17 cellular contexts compared by ENCODE assay signal in the genomic region with DNA sequence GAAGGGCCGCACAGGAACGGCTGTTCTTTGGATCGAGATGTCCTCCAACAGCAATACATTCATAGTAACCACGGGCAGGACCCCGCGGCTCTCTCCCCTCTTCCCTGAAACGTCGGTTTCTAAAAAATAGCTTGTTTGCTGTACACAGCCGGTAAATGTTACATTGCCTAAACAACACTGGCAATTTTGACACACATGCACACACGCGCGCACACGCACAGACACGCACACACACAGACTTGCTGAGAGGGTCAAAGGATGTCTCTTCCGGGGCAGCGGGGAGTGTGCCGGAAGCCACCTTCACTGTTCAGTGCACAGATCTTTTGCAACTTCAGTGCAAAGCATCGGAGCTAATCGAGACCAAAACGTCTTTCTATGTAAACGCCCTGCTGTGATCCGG. TPM values are rescaled to one million over a fixed set of nuclear protein-coding genes. Genes with fewer than 3 reads are reported as not detected.
A peak's percentile ranks its signal among the peaks of the same experiment; 100 is the strongest.
DNase-seq lines count a peak whose midpoint lies in the region; ATAC-seq, FAIRE-seq and TF ChIP-seq lines count a peak whose summit lies in the region.
"Had no signal": no experiment of that assay in that cellular context is flagged by ENCODE, and none has a peak within 500 bp of the region (broad histone marks: within the 10 kb centered on the region; RNA-seq: fewer than 3 reads in every experiment).

No MANE protein-coding gene starts in this region.

- dilution Hi-C loops in mammary epithelial cell (cut with HindIII; ENCODE audit: low sequenced_read_pairs) = loop anchor here (5.0 to 10.0 kb wide), 6 partner anchors 33 to 741 kb away; a partner anchor contains a TSS

- TF ChIP-seq CTCF in mammary epithelial cell (conservative IDR thresholded peaks at IDR 0.05 in 1 of 2, IDR thresholded peaks at IDR 0.05 in 1 of 2; ENCODE audit: extremely low read depth in 1 of 2, insufficient read depth in 1 of 2, low read depth in 1 of 2, low read length in 2 of 2) (no peak), MCF 10A (IDR thresholded peaks at IDR 0.05; ENCODE audit: unreplicated experiment) (no peak), A673 (conservative IDR thresholded peaks at IDR 0.05; ENCODE audit: low read depth, low read length) (no peak), K562 (IDR thresholded peaks at IDR 0.05 in 2 of 3, conservative IDR thresholded peaks at IDR 0.05 in 1 of 3; ENCODE audit: insufficient read depth in 2 of 3, low read depth in 1 of 3, low read length in 3 of 3) (no peak)

- TF ChIP-seq POLR2A in K562 (conservative IDR thresholded peaks at IDR 0.05) = no peak

- H3K79me2 ChIP-seq in mammary epithelial cell (ENCODE audit: insufficient read depth, low read length) = no peaks in the 10 kb centered on the region
- no peaks in the 10 kb centered on the region for H3K79me2 ChIP-seq in K562 (ENCODE audit: control insufficient read depth, insufficient read depth, low read length)

- in situ Hi-C loops in mammary epithelial cell (cut with MboI; ENCODE audit: low sequenced_read_pairs in 2 of 2) (loop anchor here (10.0 to 25.0 kb wide), 2 partner anchors 461 to 463 kb away; a partner anchor contains a TSS), K562 (cut with MboI) (no loop called here)

- H3K27me3 Mint-ChIP-seq in MCF 10A (ENCODE audit: insufficient read depth, unreplicated experiment) = no peaks in the 10 kb centered on the region
- H3K27me3 Mint-ChIP-seq in stimulated activated naive B cell treated with anti-CD40 and anti-IgM and Interleukin-4, amounts not matched to agents 10 μg/mL and 1 μg/mL and 100 μg/mL, for 72 hours = no peaks in the 10 kb centered on the region
- H3K27me3 Mint-ChIP-seq: CD4-positive, alpha-beta memory T cell had no signal

- H4K20me1 ChIP-seq in mammary epithelial cell (ENCODE audit: insufficient read depth, low read length) (no peaks in the 10 kb centered on the region), K562 (replicated peaks; ENCODE audit: control insufficient read depth, insufficient read depth, low read length) (0 out of 2 replicates have a peak, but pooled peaks cover 3% of the 10 kb centered on the region)

- H3K36me3 Mint-ChIP-seq in MCF 10A (ENCODE audit: insufficient read depth, unreplicated experiment) = peaks cover 66% of the 10 kb centered on the region
- peaks cover 19 to 34% of the 10 kb centered on the region in 2 donors for H3K36me3 Mint-ChIP-seq in stimulated activated naive B cell treated with anti-CD40 and anti-IgM and Interleukin-4, amounts not matched to agents 10 μg/mL and 1 μg/mL and 100 μg/mL, for 72 hours

- H3K9me3 Mint-ChIP-seq in MCF 10A (ENCODE audit: unreplicated experiment) = no peaks in the 10 kb centered on the region
- H3K9me3 Mint-ChIP-seq in stimulated activated naive B cell treated with anti-CD40 and anti-IgM and Interleukin-4, amounts not matched to agents 10 μg/mL and 1 μg/mL and 100 μg/mL, for 72 hours = no peaks in the 10 kb centered on the region
- H3K9me3 Mint-ChIP-seq: CD14-positive monocyte; CD4-positive, alpha-beta memory T cell had no signal

- CTCF ChIA-PET in mammary epithelial cell (lab: Charles Lee; ENCODE audit: low non-redundant PET) (no interaction called here), MCF 10A (lab: Yijun Ruan, JAX) (interaction anchor here (0.7 kb wide), 1 partner anchor 42 kb away, joined by 3 read pairs; no protein-coding TSS in a partner anchor), A673 (lab: Charles Lee) (no interaction called here), K562 (lab: Yijun Ruan, JAX; ENCODE audit: low intra/inter-chr PET ratio) (interaction anchor here (0.7 kb wide), 1 partner anchor 229 kb away, joined by 3 read pairs; no protein-coding TSS in a partner anchor)

- intact Hi-C loops in mammary epithelial cell (cut with micrococcal nuclease) = no loop called here
- intact Hi-C loops in MCF 10A (cut with micrococcal nuclease) = no loop called here
- intact Hi-C loops in A673 (cut with micrococcal nuclease; ENCODE audit: unreplicated experiment) = no loop called here
- intact Hi-C loops in K562 (cut with micrococcal nuclease) = no loop called here

- POLR2A ChIA-PET in MCF 10A (lab: Yijun Ruan, JAX) (no interaction called here), A673 (lab: Charles Lee; ENCODE audit: low non-redundant PET) (no interaction called here), K562 (lab: Yijun Ruan, JAX) (interaction anchor here (1.0 to 1.4 kb wide), 2 partner anchors 30 to 233 kb away, joined by 3 to 4 read pairs; no protein-coding TSS in a partner anchor)

- no peak overlapping the region for H3K4me3 Mint-ChIP-seq in MCF 10A (ENCODE audit: unreplicated experiment)
- no peak overlapping the region for H3K4me3 Mint-ChIP-seq in stimulated activated naive B cell treated with anti-CD40 and anti-IgM and Interleukin-4, amounts not matched to agents 10 μg/mL and 1 μg/mL and 100 μg/mL, for 72 hours
- H3K4me3 Mint-ChIP-seq: CD14-positive monocyte; CD4-positive, alpha-beta memory T cell had no signal

- H3K36me3 ChIP-seq in mammary epithelial cell (ENCODE audit: insufficient read depth, low read length) = peaks cover 19% of the 10 kb centered on the region
- peaks cover 46% of the 10 kb centered on the region for H3K36me3 ChIP-seq in A673 (ENCODE audit: insufficient read depth, low read length, poor library complexity, severe bottlenecking)
- H3K36me3 ChIP-seq in K562 (ENCODE audit: control insufficient read depth, insufficient read depth, low read length) = peaks cover 65% of the 10 kb centered on the region
- peaks cover 25% of the 10 kb centered on the region for H3K36me3 ChIP-seq in rectal smooth muscle tissue (ENCODE audit: control insufficient read depth, insufficient read depth, low read length)

- WGBS in mammary epithelial cell (ENCODE audit: low coverage, missing lambda C conversion rate) = 94% methylated on average over 16 of the region's 22 CpGs
- 93% methylated on average over 21 of the region's 22 CpGs for WGBS in K562 (ENCODE audit: insufficient coverage, low coverage, missing lambda C conversion rate)

- H3K9me3 ChIP-seq in mammary epithelial cell (replicated peaks; ENCODE audit: insufficient read depth, low read length) = no peaks in the 10 kb centered on the region
- no peaks in the 10 kb centered on the region for H3K9me3 ChIP-seq in A673 (ENCODE audit: low read depth, low read length, poor library complexity, severe bottlenecking)
- H3K9me3 ChIP-seq in K562 (replicated peaks; ENCODE audit: control insufficient read depth, insufficient read depth, low read depth, low read length) = no peaks in the 10 kb centered on the region
- H3K9me3 ChIP-seq: A549, BLaER1, HAP-1 had no signal

- no peak overlapping the region for H2AFZ ChIP-seq in mammary epithelial cell (ENCODE audit: low read depth, low read length)
- H2AFZ ChIP-seq in K562 (ENCODE audit: low read depth, low read length) = no peak overlapping the region
- H2AFZ ChIP-seq: GM23248 had no signal

- TF ChIP-seq RAD21 in K562 (CRISPR knock-in tag; conservative IDR thresholded peaks at IDR 0.05 in 1 of 2, IDR thresholded peaks at IDR 0.05 in 1 of 2) = no peak

- TF ChIP-seq EP300 in K562 (IDR thresholded peaks at IDR 0.05; ENCODE audit: low read length) = no peak

- H3K9ac ChIP-seq in mammary epithelial cell (ENCODE audit: insufficient read depth, low read length) (no peak overlapping the region), K562 (ENCODE audit: insufficient read depth in 1 of 2, low read depth in 2 of 2, low read length in 2 of 2) (no peak overlapping the region), rectal smooth muscle tissue (ENCODE audit: low read length) (no peak overlapping the region)
- H3K9ac ChIP-seq: BLaER1, GM23248 had no signal

- H3K27ac ChIP-seq in mammary epithelial cell (ENCODE audit: insufficient read depth, low read depth, low read length) (no peak overlapping the region), A673 (ENCODE audit: low read depth, low read length, poor library complexity, severe bottlenecking) (no peak overlapping the region), K562 (ENCODE audit: extremely low read depth, low read depth, low read length) (no peak overlapping the region), rectal smooth muscle tissue (ENCODE audit: low read depth, low read length) (peak overlapping the region; percentile 81)
- H3K27ac ChIP-seq: 22Rv1, A549, BLaER1, GM23248 had no signal

- H3K4me1 ChIP-seq in mammary epithelial cell (ENCODE audit: insufficient read depth, low read length) = no peaks in the 10 kb centered on the region
- no peaks in the 10 kb centered on the region for H3K4me1 ChIP-seq in A673 (ENCODE audit: insufficient read depth, low read length, poor library complexity, severe bottlenecking)
- H3K4me1 ChIP-seq in K562 (replicated peaks in 1 of 2; ENCODE audit: control insufficient read depth in 2 of 2, insufficient read depth in 2 of 2, low read length in 2 of 2) = peaks cover 13 to 31% of the 10 kb centered on the region in 2 experiments; a peak in 4 of 5 replicates
- peaks cover 19% of the 10 kb centered on the region for H3K4me1 ChIP-seq in rectal smooth muscle tissue (ENCODE audit: control insufficient read depth, insufficient read depth, low read length)
- H3K4me1 ChIP-seq: HAP-1 had no signal

- ATAC-seq in K562 = no peak
- ATAC-seq in stimulated activated naive B cell treated with anti-CD40 and anti-IgM and Interleukin-4, amounts not matched to agents 10 μg/mL and 1 μg/mL and 100 μg/mL, for 72 hours (replicated peaks) = no peak
- ATAC-seq: A549 had no signal

- TSS peak; percentile 30 for BruUV-seq in mammary epithelial cell (replicated peaks; lab: Mats Ljungman, UMichigan)
- no TSS peak for BruUV-seq in MCF 10A (replicated peaks; lab: Mats Ljungman, UMichigan)
- BruUV-seq in A673 (replicated peaks; lab: Mats Ljungman, UMichigan) = TSS peak; percentile 33
- BruUV-seq in K562 (replicated peaks; lab: Mats Ljungman, UMichigan) = TSS peak; percentile 36

- DNase-seq in mammary epithelial cell (no peak), MCF 10A (ENCODE audit: unreplicated experiment) (no peak), A673 (ENCODE audit: low spot score) (no peak), K562 (ENCODE audit: extremely low read depth in 1 of 4, low spot score in 3 of 4) (no peak), GM19238 (ENCODE audit: insufficient read length, low spot score) (no peak), DMS 273 treated with DMSO at 0.1 percent for 48 hours (lab: John Stamatoyannopoulos, UW) (no peak)
- no peak for DNase-seq in stimulated activated naive B cell treated with anti-CD40 and anti-IgM and Interleukin-4, amounts not matched to agents 10 μg/mL and 1 μg/mL and 100 μg/mL, for 72 hours
- DNase-seq: CD4-positive, alpha-beta memory T cell; DMS79 treated with DMSO at 0.1 percent for 48 hours; GF-D8; GM23248 had no signal

- H3K9me1 ChIP-seq in K562 (ENCODE audit: control insufficient read depth, insufficient read depth, low read length) = peaks cover 6% of the 10 kb centered on the region

- FAIRE-seq in K562 (lab: Jason Lieb, UNC) = no peak
- FAIRE-seq: A549 had no signal

- H3K27ac Mint-ChIP-seq in MCF 10A (ENCODE audit: low read depth, unreplicated experiment) = no peak overlapping the region
- H3K27ac Mint-ChIP-seq in stimulated activated naive B cell treated with anti-CD40 and anti-IgM and Interleukin-4, amounts not matched to agents 10 μg/mL and 1 μg/mL and 100 μg/mL, for 72 hours = no peak overlapping the region

- H3K4me2 ChIP-seq in mammary epithelial cell (ENCODE audit: insufficient read depth, low read depth, low read length) (no peak overlapping the region), K562 (ENCODE audit: insufficient read depth, low read length) (no peak overlapping the region)
- H3K4me2 ChIP-seq: A549, BLaER1 had no signal

- peaks cover 4% of the 10 kb centered on the region for H3K4me1 Mint-ChIP-seq in MCF 10A (ENCODE audit: insufficient read depth, unreplicated experiment)
- H3K4me1 Mint-ChIP-seq in stimulated activated naive B cell treated with anti-CD40 and anti-IgM and Interleukin-4, amounts not matched to agents 10 μg/mL and 1 μg/mL and 100 μg/mL, for 72 hours = peaks cover 2% of the 10 kb centered on the region in 2 donors

- H3K27me3 ChIP-seq in mammary epithelial cell (ENCODE audit: insufficient read depth, low read length) (no peaks in the 10 kb centered on the region), A673 (replicated peaks; ENCODE audit: insufficient read depth, low read depth, low read length, poor library complexity) (no peaks in the 10 kb centered on the region), K562 (ENCODE audit: control insufficient read depth in 2 of 2, insufficient read depth in 2 of 2, low read length in 2 of 2) (no peaks in the 10 kb centered on the region), rectal smooth muscle tissue (ENCODE audit: control insufficient read depth, insufficient read depth, low read length) (no peaks in the 10 kb centered on the region)

- H3K4me3 ChIP-seq in mammary epithelial cell (replicated peaks in 1 of 3; ENCODE audit: insufficient read depth in 1 of 3, low read depth in 2 of 3, low read length in 3 of 3) (no peak overlapping the region), A673 (ENCODE audit: low read depth, low read length, poor library complexity, severe bottlenecking) (no peak overlapping the region), K562 (no peak overlapping the region), rectal smooth muscle tissue (ENCODE audit: low read length) (no peak overlapping the region)
- H3K4me3 ChIP-seq: A549, BLaER1, GM23248, HAP-1 had no signal

RNA-seq across cellular contexts. Expression of a gene that starts 35.8 kb away (rescaled TPM):
- total RNA-seq in mammary epithelial cell (10 to 100 TPM; 46.9 to 83.4 TPM), MCF 10A (2022) (46.3 and 54.5 TPM in 2 replicates), A673 (2021) (42.5 and 43.5 TPM in 2 replicates), K562 (2014; rRNA removed) (37.4 and 42.5 TPM in 2 replicates), K562 (2014; rRNA removed; fragmentation: Illumina TruSeq; extraction: Trizol) (37.2 and 38.1 TPM in 2 replicates), K562 (2015; rRNA removed; fragmentation: Illumina TruSeq; extraction: Trizol) (44.5 and 44.6 TPM in 2 replicates), K562 (2021) (45.7 and 47.0 TPM in 2 replicates)
- polyA plus RNA-seq in mammary epithelial cell (54.7 TPM), K562 (2011; rRNA removed) (36.5 and 42.5 TPM in 2 replicates), K562 (2014; fragmentation: Illumina TruSeq; extraction: Trizol) (48.2 and 49.7 TPM in 2 replicates), K562 (2014; fragmentation: Nextera tagmentation; extraction: Ambion mirVana) (1 to 10 TPM; 1.7 to 1.8 TPM), K562 (2014; rRNA removed) (31.3 and 39.8 TPM in 2 replicates)
- 173 TPM for polyA minus RNA-seq in mammary epithelial cell
- 116 and 182 TPM in 2 replicates for total RNA-seq in K562 (2011; cell fraction: chromatin; rRNA removed; ENCODE audit: low replicate concordance)
- total RNA-seq in K562 (2011; cell fraction: nucleolus; rRNA removed) = 70.2 and 72.6 TPM in 2 replicates
- 82.7 and 89.1 TPM in 2 replicates for total RNA-seq in K562 (2011; cell fraction: nucleoplasm; rRNA removed)
- polyA plus RNA-seq in K562 (2011; cell fraction: cytosol; rRNA removed) = 43.9 and 59.7 TPM in 2 replicates
- 78.8 and 96.8 TPM in 2 replicates for polyA plus RNA-seq in K562 (2011; cell fraction: nucleus; rRNA removed)
- polyA plus RNA-seq in K562 (2012) = 37.6 and 39.5 TPM in 2 replicates
- 22.4 and 22.5 TPM in 2 replicates for polyA minus RNA-seq in K562 (2011; rRNA and poly(A)+ RNA removed)
- polyA minus RNA-seq in K562 (2011; cell fraction: cytosol; rRNA and poly(A)+ RNA removed) = 14.8 and 19.9 TPM in 2 replicates
- polyA minus RNA-seq in K562 (2011; cell fraction: nucleus; rRNA and poly(A)+ RNA removed) = 17.2 and 23.5 TPM in 2 replicates

RNA-seq across cellular contexts. Expression of a gene that starts 52.1 kb away (rescaled TPM):
- 10 to 100 TPM in 1 of 2 donors, 1 to 10 TPM in 1; 5.0 to 10.0 TPM for total RNA-seq in mammary epithelial cell
- 3.4 TPM for polyA plus RNA-seq in mammary epithelial cell
- polyA minus RNA-seq in mammary epithelial cell = 8.7 TPM
- total RNA-seq in MCF 10A (2022) = 4.2 and 4.9 TPM in 2 replicates
- total RNA-seq in A673 (2021) = 2.8 and 2.9 TPM in 2 replicates
- 51.3 and 93.2 TPM in 2 replicates for total RNA-seq in K562 (2011; cell fraction: chromatin; rRNA removed; ENCODE audit: low replicate concordance)
- 39.2 and 39.4 TPM in 2 replicates for total RNA-seq in K562 (2011; cell fraction: nucleolus; rRNA removed)
- 29.0 and 33.3 TPM in 2 replicates for total RNA-seq in K562 (2011; cell fraction: nucleoplasm; rRNA removed)
- total RNA-seq in K562 (2014; rRNA removed) = 11.0 and 11.2 TPM in 2 replicates
- 6.1 and 10.3 TPM in 2 replicates for total RNA-seq in K562 (2014; rRNA removed; fragmentation: Illumina TruSeq; extraction: Trizol)
- total RNA-seq in K562 (2015; rRNA removed; fragmentation: Illumina TruSeq; extraction: Trizol) = 9.3 and 9.7 TPM in 2 replicates
- total RNA-seq in K562 (2021) = 13.7 and 14.7 TPM in 2 replicates
- polyA plus RNA-seq in K562 (2011; rRNA removed) = 6.9 and 8.6 TPM in 2 replicates
- 4.0 and 9.6 TPM in 2 replicates for polyA plus RNA-seq in K562 (2011; cell fraction: cytosol; rRNA removed)
- polyA plus RNA-seq in K562 (2011; cell fraction: nucleus; rRNA removed) = 6.8 and 12.9 TPM in 2 replicates
- 10.5 and 13.3 TPM in 2 replicates for polyA plus RNA-seq in K562 (2012)
- 10.1 and 12.6 TPM in 2 replicates for polyA plus RNA-seq in K562 (2014; fragmentation: Illumina TruSeq; extraction: Trizol)
- polyA plus RNA-seq in K562 (2014; fragmentation: Nextera tagmentation; extraction: Ambion mirVana) = under 1 TPM; 0.18 to 0.36 TPM
- 9.8 and 10.2 TPM in 2 replicates for polyA plus RNA-seq in K562 (2014; rRNA removed)
- polyA minus RNA-seq in K562 (2011; rRNA and poly(A)+ RNA removed) = 7.7 and 17.3 TPM in 2 replicates
- polyA minus RNA-seq in K562 (2011; cell fraction: cytosol; rRNA and poly(A)+ RNA removed) = 5.1 and 6.4 TPM in 2 replicates
- 9.6 and 11.7 TPM in 2 replicates for polyA minus RNA-seq in K562 (2011; cell fraction: nucleus; rRNA and poly(A)+ RNA removed)

Comparison
In these comparisons a context has a peak if more than half of its experiments do, and no peak if none do; other contexts are left out.
1. CTCF ChIA-PET loops: an anchor here in MCF 10A (0.7 kb wide) and K562 (0.7 kb wide); none called in mammary epithelial cell and A673.